Comparison of ENCODE assay signal across 6 cellular contexts in the genomic region with DNA sequence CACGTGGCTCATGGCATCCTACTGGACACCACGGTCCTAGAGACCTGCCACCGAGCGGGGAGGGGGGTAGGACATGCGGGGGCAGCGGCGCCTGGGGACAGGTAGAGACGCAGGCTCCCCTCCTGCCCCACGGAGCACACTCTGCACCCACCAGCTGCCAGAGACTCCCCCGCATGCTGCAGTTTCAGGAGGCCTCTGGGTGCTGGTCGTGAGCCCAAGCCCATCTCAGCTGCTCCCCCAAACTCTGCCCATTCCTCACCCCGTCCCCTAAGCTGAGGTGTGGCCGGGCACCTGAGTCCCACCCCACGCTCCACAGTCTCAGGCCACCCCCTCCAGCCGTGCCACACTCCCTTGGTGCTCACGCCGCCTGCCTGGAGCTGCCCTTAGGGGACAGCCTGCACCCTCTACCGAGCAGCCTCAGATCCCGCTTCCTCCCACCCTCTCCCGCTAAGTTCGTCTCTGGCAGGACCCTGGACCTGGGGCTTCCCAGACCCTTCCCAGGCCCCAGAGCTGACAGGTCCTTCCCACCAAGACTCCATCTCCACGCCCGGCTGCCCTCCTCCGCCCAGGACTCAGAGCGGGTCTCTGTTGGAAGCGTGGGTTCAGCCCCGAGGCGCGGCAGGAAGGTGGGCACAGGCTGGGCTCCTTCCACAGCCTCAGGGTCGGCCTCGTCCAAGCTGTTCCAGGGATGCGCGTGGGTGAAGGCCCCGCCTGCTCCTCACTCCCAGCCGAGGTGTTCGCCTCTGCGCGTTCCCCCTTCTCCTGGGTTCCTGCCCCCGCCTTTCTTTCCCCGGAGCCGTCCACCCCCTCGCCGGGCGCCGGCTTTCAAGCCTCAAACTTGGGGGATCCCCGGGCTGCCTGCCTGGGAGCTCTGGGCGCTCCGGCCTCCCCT. TPM values are rescaled to one million over a fixed set of nuclear protein-coding genes. Genes with fewer than 3 reads are reported as not detected.
A peak's percentile ranks its signal among the peaks of the same experiment; 100 is the strongest.
DNase-seq lines count a peak whose midpoint lies in the region; ATAC-seq and TF ChIP-seq lines count a peak whose summit lies in the region.

No MANE protein-coding gene starts in this region.

- H2AFZ ChIP-seq in GM23338 (0 out of 2 replicates have a peak overlapping the region, but pooled peaks have one; percentile 23), neural cell (ENCODE audit: low read depth, low read length) (no peak overlapping the region)

- peak overlapping the region; percentile 63 for H3K4me3 Mint-ChIP-seq in GM23338

- TF ChIP-seq RAD21 in neural cell (conservative IDR thresholded peaks at IDR 0.05): no peak

- no peak for TF ChIP-seq EP300 in neural cell (conservative IDR thresholded peaks at IDR 0.05; ENCODE audit: poor library complexity, severe bottlenecking)

- DNase-seq in GM23338 (ENCODE audit: low spot score) (peak; percentile 51), body of pancreas (no peak), hepatic stellate cell (ENCODE audit: low spot score) (no peak), NCI-H2029 (lab: John Stamatoyannopoulos, UW) (no peak), NCI-H2107 treated with DMSO at 0.1 percent for 48 hours (lab: John Stamatoyannopoulos, UW; ENCODE audit: unreplicated experiment) (no peak)

- ATAC-seq in GM23338: peak; percentile 36
- ATAC-seq in body of pancreas: no peak

- no peaks in the 10 kb centered on the region for H3K36me3 ChIP-seq in GM23338 (ENCODE audit: insufficient read depth)
- no peaks in the 10 kb centered on the region for H3K36me3 ChIP-seq in body of pancreas (replicated peaks in 1 of 2; ENCODE audit: insufficient read depth in 1 of 2, low read depth in 2 of 2)
- no peaks in the 10 kb centered on the region for H3K36me3 ChIP-seq in neural cell (ENCODE audit: insufficient read depth, low read length)

- H3K36me3 Mint-ChIP-seq in GM23338 (ENCODE audit: low read depth): no peaks in the 10 kb centered on the region; the same call in 2 of the 3 replicates

- H3F3A ChIP-seq in GM23338 (replicated peaks; ENCODE audit: low read depth) (0 out of 2 replicates have a peak, but pooled peaks cover 6% of the 10 kb centered on the region), neural cell (ENCODE audit: insufficient read depth, low read length, poor library complexity, severe bottlenecking) (no peaks in the 10 kb centered on the region)

- no peak overlapping the region for H3K27ac Mint-ChIP-seq in GM23338

- no peaks in the 10 kb centered on the region for H3K9me3 ChIP-seq in body of pancreas
- H3K9me3 ChIP-seq in neural cell (ENCODE audit: low read length): no peaks in the 10 kb centered on the region

- TF ChIP-seq CTCF in GM23338 (conservative IDR thresholded peaks at IDR 0.05; ENCODE audit: low read depth in 2 of 2) (no peak), body of pancreas (IDR thresholded peaks at IDR 0.05) (no peak), neural cell (IDR thresholded peaks at IDR 0.05; ENCODE audit: poor library complexity, severe bottlenecking) (no peak)

- H3K4me2 ChIP-seq in GM23338 (peak overlapping the region; percentile 81), neural cell (ENCODE audit: low read length) (peak overlapping the region; percentile 53)

- no peaks in the 10 kb centered on the region; the same call in 2 of the 3 replicates for H3K9me3 Mint-ChIP-seq in GM23338

- TF ChIP-seq POLR2A in body of pancreas (IDR thresholded peaks at IDR 0.05): no peak

- H3K4me3 ChIP-seq in GM23338 (peak overlapping the region; percentile 61), body of pancreas (peak overlapping the region; percentile 33 to 68), neural cell (ENCODE audit: low read length) (peak overlapping the region; percentile 78)

- no peaks in the 10 kb centered on the region for H3K4me1 Mint-ChIP-seq in GM23338

- intact Hi-C loops in body of pancreas (cut with DNase I): no loop called here

- H3K27ac ChIP-seq in GM23338 (ENCODE audit: low read depth) (no peak overlapping the region), body of pancreas (no peak overlapping the region), neural cell (ENCODE audit: low read length) (no peak overlapping the region)

- 43 to 50% methylated on average over 16 to 48 of the region's 48 CpGs for WGBS in body of pancreas, 2 donors

- H3K79me2 ChIP-seq in GM23338 (replicated peaks; ENCODE audit: insufficient read depth) (no peaks in the 10 kb centered on the region), neural cell (replicated peaks; ENCODE audit: insufficient read depth, low read length) (peaks cover 8% of the 10 kb centered on the region)

- no peaks in the 10 kb centered on the region for H3K4me1 ChIP-seq in GM23338 (ENCODE audit: insufficient read depth)
- H3K4me1 ChIP-seq in body of pancreas: peaks cover 35% of the 10 kb centered on the region

- peaks cover 35% of the 10 kb centered on the region for H3K27me3 ChIP-seq in GM23338 (ENCODE audit: insufficient read depth)
- H3K27me3 ChIP-seq in body of pancreas: no peaks in the 10 kb centered on the region
- peaks cover 8% of the 10 kb centered on the region for H3K27me3 ChIP-seq in neural cell (ENCODE audit: insufficient read depth, low read depth, low read length)

- H3K9ac ChIP-seq in neural cell (ENCODE audit: low read length): peak overlapping the region; percentile 64

- no peaks in the 10 kb centered on the region for H3K9me2 ChIP-seq in GM23338 (ENCODE audit: insufficient read depth)
- H3K9me2 ChIP-seq in neural cell (ENCODE audit: insufficient read depth, low read length): no peaks in the 10 kb centered on the region

- peaks cover 30% of the 10 kb centered on the region for H3K27me3 Mint-ChIP-seq in GM23338 (ENCODE audit: insufficient read depth, low read depth, poor library complexity)

- H4K20me1 ChIP-seq in GM23338 (replicated peaks; ENCODE audit: insufficient read depth) (no peaks in the 10 kb centered on the region), neural cell (ENCODE audit: insufficient read depth) (no peaks in the 10 kb centered on the region)

TF ChIP-seq in GM23338, 12 proteins besides CTCF, POLR2A, EP300 and RAD21 (continues in another document):
- TF ChIP-seq JUNB (IDR thresholded peaks at IDR 0.05; ENCODE audit: unreplicated experiment): no peak
- no peak for TF ChIP-seq ZNF331 (CRISPR knock-in tag; IDR thresholded peaks at IDR 0.05; ENCODE audit: low read depth)
- TF ChIP-seq, protein P1, sequence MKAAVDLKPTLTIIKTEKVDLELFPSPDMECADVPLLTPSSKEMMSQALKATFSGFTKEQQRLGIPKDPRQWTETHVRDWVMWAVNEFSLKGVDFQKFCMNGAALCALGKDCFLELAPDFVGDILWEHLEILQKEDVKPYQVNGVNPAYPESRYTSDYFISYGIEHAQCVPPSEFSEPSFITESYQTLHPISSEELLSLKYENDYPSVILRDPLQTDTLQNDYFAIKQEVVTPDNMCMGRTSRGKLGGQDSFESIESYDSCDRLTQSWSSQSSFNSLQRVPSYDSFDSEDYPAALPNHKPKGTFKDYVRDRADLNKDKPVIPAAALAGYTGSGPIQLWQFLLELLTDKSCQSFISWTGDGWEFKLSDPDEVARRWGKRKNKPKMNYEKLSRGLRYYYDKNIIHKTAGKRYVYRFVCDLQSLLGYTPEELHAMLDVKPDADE (IDR thresholded peaks at IDR 0.05): no peak
- no peak for TF ChIP-seq EZH2 (IDR thresholded peaks at IDR 0.05; ENCODE audit: low read depth, unreplicated experiment)
- no peak for TF ChIP-seq STAT1 (IDR thresholded peaks at IDR 0.05; ENCODE audit: unreplicated experiment)
- no peak for TF ChIP-seq ZNF114 (CRISPR knock-in tag; IDR thresholded peaks at IDR 0.05)
- TF ChIP-seq NANOG (IDR thresholded peaks at IDR 0.05; ENCODE audit: borderline replicate concordance): no peak

TF ChIP-seq in neural cell, 6 proteins besides CTCF, POLR2A, EP300 and RAD21 (continues in another document):
- TF ChIP-seq MXI1 (conservative IDR thresholded peaks at IDR 0.05; ENCODE audit: poor library complexity, severe bottlenecking): no peak

RNA-seq across cellular contexts. Expression of a gene that starts 1.3 kb away (rescaled TPM):
- total RNA-seq in GM23338 (2014; rRNA removed; shearing (Covaris generic)): 5.2 and 10.8 TPM in 2 replicates
- polyA plus RNA-seq in GM23338 (2016; fragmentation: Nextera tagmentation; extraction: Ambion mirVana) (2.8 and 4.2 TPM in 2 replicates), neural cell (37.2 and 37.8 TPM in 2 replicates)
- total RNA-seq in body of pancreas: 10 to 100 TPM; 18.2 to 39.9 TPM
- 17.7 and 21.4 TPM in 2 replicates for polyA minus RNA-seq in neural cell

RNA-seq across cellular contexts. Expression of a gene that starts 19.3 kb away (rescaled TPM):
- 13.2 and 15.9 TPM in 2 replicates for total RNA-seq in GM23338 (2014; rRNA removed; shearing (Covaris generic))
- 15.1 and 16.7 TPM in 2 replicates for polyA plus RNA-seq in GM23338 (2016; fragmentation: Nextera tagmentation; extraction: Ambion mirVana)
- total RNA-seq in body of pancreas: 1 to 10 TPM; 7.6 to 8.0 TPM
- 28.8 and 32.7 TPM in 2 replicates for polyA plus RNA-seq in neural cell
- 22.0 and 24.6 TPM in 2 replicates for polyA minus RNA-seq in neural cell

RNA-seq across cellular contexts. Expression of a gene that starts 38.3 kb away (rescaled TPM):
- total RNA-seq in GM23338 (2014; rRNA removed; shearing (Covaris generic)): 11.0 and 12.9 TPM in 2 replicates
- polyA plus RNA-seq in GM23338 (2016; fragmentation: Nextera tagmentation; extraction: Ambion mirVana): 5.3 TPM in 2 replicates
- 10 to 100 TPM; 15.2 to 29.1 TPM for total RNA-seq in body of pancreas
- 6.0 and 8.3 TPM in 2 replicates for polyA plus RNA-seq in neural cell
- polyA minus RNA-seq in neural cell: 14.6 and 17.6 TPM in 2 replicates

RNA-seq across cellular contexts. Expression of a gene that starts 48.9 kb away (rescaled TPM):
- total RNA-seq in GM23338 (2014; rRNA removed; shearing (Covaris generic)): 96.4 and 97.6 TPM in 2 replicates
- polyA plus RNA-seq in GM23338 (2016; fragmentation: Nextera tagmentation; extraction: Ambion mirVana) (69.4 and 82.3 TPM in 2 replicates), neural cell (131 and 137 TPM in 2 replicates)
- 10 to 100 TPM; 45.5 to 49.3 TPM for total RNA-seq in body of pancreas
- polyA minus RNA-seq in neural cell: 77.9 and 84.2 TPM in 2 replicates

RNA-seq across cellular contexts. Expression of a gene that starts 54.7 kb away (rescaled TPM):
- 116 and 122 TPM in 2 replicates for total RNA-seq in GM23338 (2014; rRNA removed; shearing (Covaris generic))
- polyA plus RNA-seq in GM23338 (2016; fragmentation: Nextera tagmentation; extraction: Ambion mirVana) (72.4 and 75.0 TPM in 2 replicates), neural cell (64.8 and 67.2 TPM in 2 replicates)
- total RNA-seq in body of pancreas: 10 to 100 TPM; 38.9 to 74.8 TPM
- polyA minus RNA-seq in neural cell: 64.2 and 85.9 TPM in 2 replicates
